Comparison of ENCODE assay signal across 10 cellular contexts in genomic region chrX:7115557-7115956, GRCh38. TPM values are rescaled to one million over a fixed set of nuclear protein-coding genes. Genes with fewer than 3 reads are reported as not detected.
A peak's percentile ranks its signal among the peaks of the same experiment; 100 is the strongest.
DNase-seq lines count a peak whose midpoint lies in the region; ATAC-seq and TF ChIP-seq lines count a peak whose summit lies in the region.
"Had no signal": no experiment of that assay in that cellular context is flagged by ENCODE, and none has a peak within 500 bp of the region (broad histone marks: within the 10 kb centered on the region; RNA-seq: fewer than 3 reads in every experiment).

No MANE protein-coding gene starts in this region.

- TF ChIP-seq EP300 in sigmoid colon (IDR thresholded peaks at IDR 0.05), result no peak

- H3K27ac ChIP-seq in heart right ventricle (peak overlapping the region in 1 of 10 donors; percentile 7), sigmoid colon (no peak overlapping the region)

- DNase-seq in heart right ventricle (peak in 1 of 2 donors; percentile 23), sigmoid colon (no peak), NCI-H526 (lab: John Stamatoyannopoulos, UW) (no peak), lower leg skin (ENCODE audit: low spot score in 2 of 2) (no peak), COLO668 (lab: John Stamatoyannopoulos, UW; ENCODE audit: unreplicated experiment) (no peak)
- DNase-seq: HFFc6, NCI-H446 treated with DMSO at 0.1 percent for 48 hours had no signal

- no peaks in the 10 kb centered on the region for H3K36me3 ChIP-seq in heart right ventricle
- H3K36me3 ChIP-seq in sigmoid colon, result no peaks in the 10 kb centered on the region

- ATAC-seq in GM18517 (IDR thresholded peaks at IDR 0.05; ENCODE audit: unreplicated experiment) (peak; percentile 82), GM21723 (IDR thresholded peaks at IDR 0.05; ENCODE audit: unreplicated experiment) (peak; percentile 58), HG03439 (IDR thresholded peaks at IDR 0.05; ENCODE audit: unreplicated experiment) (peak; percentile 75), heart right ventricle (peak; percentile 46 to 92 (median 74))

- TF ChIP-seq CTCF in heart right ventricle (IDR thresholded peaks at IDR 0.05) (no peak), sigmoid colon (IDR thresholded peaks at IDR 0.05) (no peak), lower leg skin (IDR thresholded peaks at IDR 0.05) (no peak)

- no peaks in the 10 kb centered on the region for H3K27me3 ChIP-seq in heart right ventricle
- no peaks in the 10 kb centered on the region for H3K27me3 ChIP-seq in sigmoid colon

- peaks cover 0 to 25% (median 12%) of the 10 kb centered on the region in 9 donors for H3K4me1 ChIP-seq in heart right ventricle
- peaks cover 0 to 6% (median under 1%) of the 10 kb centered on the region in 4 donors for H3K4me1 ChIP-seq in sigmoid colon

- TF ChIP-seq POLR2A in sigmoid colon (IDR thresholded peaks at IDR 0.05) (no peak), lower leg skin (IDR thresholded peaks at IDR 0.05) (no peak)

- H3K9me3 ChIP-seq in heart right ventricle, result no peaks in the 10 kb centered on the region
- H3K9me3 ChIP-seq in sigmoid colon, result no peaks in the 10 kb centered on the region

- H3K4me3 ChIP-seq in heart right ventricle (no peak overlapping the region), sigmoid colon (no peak overlapping the region), lower leg skin (ENCODE audit: low read depth, poor library complexity, severe bottlenecking) (no peak overlapping the region)

- WGBS in heart right ventricle, 2 donors, result 36 to 41% methylated on average over 6 of the region's 6 CpGs
- WGBS in sigmoid colon, 2 donors, result 81 to 90% methylated on average over 6 of the region's 6 CpGs
- WGBS in lower leg skin, 2 donors, result 70 to 88% methylated on average over 1 to 6 of the region's 6 CpGs

- intact Hi-C loops in heart right ventricle (cut with DNase I), result no loop called here
- intact Hi-C loops in sigmoid colon (cut with DNase I), result no loop called here
- intact Hi-C loops in lower leg skin (cut with DNase I; ENCODE audit: low total_unique reads), result no loop called here

RNA-seq across cellular contexts. Expression of gene STS, which starts 32.0 kb away (rescaled TPM):
- total RNA-seq in heart right ventricle (1 to 10 TPM; 4.5 to 7.9 (median 5.7) TPM), sigmoid colon (1 to 10 TPM; 2.6 to 6.9 (median 4.2) TPM), lower leg skin (10 to 100 TPM; 11.3 to 15.7 (median 12.8) TPM)
- polyA plus RNA-seq in heart right ventricle (1 to 10 TPM; 1.2 to 2.5 TPM), sigmoid colon (1 to 10 TPM; 2.8 to 8.2 (median 6.0) TPM)

RNA-seq across cellular contexts. Expression of gene PUDP, which starts 32.4 kb away (rescaled TPM):
- total RNA-seq in heart right ventricle (10 to 100 TPM; 17.1 to 27.0 (median 22.9) TPM), sigmoid colon (10 to 100 TPM in 1 of 4 donors, 1 to 10 TPM in 3; 6.9 to 17.2 (median 8.5) TPM), lower leg skin (10 to 100 TPM in 1 of 4 donors, 1 to 10 TPM in 3; 5.7 to 10.7 (median 7.9) TPM)
- polyA plus RNA-seq in heart right ventricle (10 to 100 TPM in 1 of 2 donors, 1 to 10 TPM in 1; 9.1 to 15.3 TPM), sigmoid colon (10 to 100 TPM; 18.2 to 29.4 (median 24.5) TPM)
